In the genomic region with DNA sequence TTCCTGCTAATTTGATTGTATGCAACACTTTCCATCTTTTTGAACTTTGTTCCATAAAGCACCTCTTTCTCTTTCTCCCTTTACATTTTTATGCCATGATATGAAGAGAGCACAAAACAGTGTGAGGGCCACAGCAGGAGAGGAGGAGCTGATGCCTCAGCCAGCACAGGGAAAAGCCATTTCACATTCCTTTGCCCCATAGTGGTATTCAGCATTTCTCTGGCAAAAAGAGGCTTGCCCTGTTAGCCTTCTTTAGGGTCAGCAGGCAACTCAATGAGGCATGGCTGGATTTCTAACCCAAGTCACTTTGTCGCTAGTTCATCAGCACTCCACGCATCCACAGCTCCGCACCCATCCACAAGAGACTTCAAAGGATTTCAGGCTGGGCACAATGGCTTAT, we compare ENCODE assay signal across 1 cellular context.
TF ChIP-seq lines count a peak whose summit lies in the region.

No MANE protein-coding gene starts in this region.

TF ChIP-seq in GM23338, 12 proteins besides CTCF, POLR2A, EP300 and RAD21 (continued from another document):
- TF ChIP-seq, protein P1, sequence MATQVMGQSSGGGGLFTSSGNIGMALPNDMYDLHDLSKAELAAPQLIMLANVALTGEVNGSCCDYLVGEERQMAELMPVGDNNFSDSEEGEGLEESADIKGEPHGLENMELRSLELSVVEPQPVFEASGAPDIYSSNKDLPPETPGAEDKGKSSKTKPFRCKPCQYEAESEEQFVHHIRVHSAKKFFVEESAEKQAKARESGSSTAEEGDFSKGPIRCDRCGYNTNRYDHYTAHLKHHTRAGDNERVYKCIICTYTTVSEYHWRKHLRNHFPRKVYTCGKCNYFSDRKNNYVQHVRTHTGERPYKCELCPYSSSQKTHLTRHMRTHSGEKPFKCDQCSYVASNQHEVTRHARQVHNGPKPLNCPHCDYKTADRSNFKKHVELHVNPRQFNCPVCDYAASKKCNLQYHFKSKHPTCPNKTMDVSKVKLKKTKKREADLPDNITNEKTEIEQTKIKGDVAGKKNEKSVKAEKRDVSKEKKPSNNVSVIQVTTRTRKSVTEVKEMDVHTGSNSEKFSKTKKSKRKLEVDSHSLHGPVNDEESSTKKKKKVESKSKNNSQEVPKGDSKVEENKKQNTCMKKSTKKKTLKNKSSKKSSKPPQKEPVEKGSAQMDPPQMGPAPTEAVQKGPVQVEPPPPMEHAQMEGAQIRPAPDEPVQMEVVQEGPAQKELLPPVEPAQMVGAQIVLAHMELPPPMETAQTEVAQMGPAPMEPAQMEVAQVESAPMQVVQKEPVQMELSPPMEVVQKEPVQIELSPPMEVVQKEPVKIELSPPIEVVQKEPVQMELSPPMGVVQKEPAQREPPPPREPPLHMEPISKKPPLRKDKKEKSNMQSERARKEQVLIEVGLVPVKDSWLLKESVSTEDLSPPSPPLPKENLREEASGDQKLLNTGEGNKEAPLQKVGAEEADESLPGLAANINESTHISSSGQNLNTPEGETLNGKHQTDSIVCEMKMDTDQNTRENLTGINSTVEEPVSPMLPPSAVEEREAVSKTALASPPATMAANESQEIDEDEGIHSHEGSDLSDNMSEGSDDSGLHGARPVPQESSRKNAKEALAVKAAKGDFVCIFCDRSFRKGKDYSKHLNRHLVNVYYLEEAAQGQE (IDR thresholded peaks at IDR 0.05; ENCODE audit: unreplicated experiment) = no peak
- no peak for TF ChIP-seq ZNF331 (CRISPR knock-in tag; IDR thresholded peaks at IDR 0.05; ENCODE audit: low read depth)
- no peak for TF ChIP-seq JUNB (IDR thresholded peaks at IDR 0.05; ENCODE audit: unreplicated experiment)
- TF ChIP-seq, protein P2, sequence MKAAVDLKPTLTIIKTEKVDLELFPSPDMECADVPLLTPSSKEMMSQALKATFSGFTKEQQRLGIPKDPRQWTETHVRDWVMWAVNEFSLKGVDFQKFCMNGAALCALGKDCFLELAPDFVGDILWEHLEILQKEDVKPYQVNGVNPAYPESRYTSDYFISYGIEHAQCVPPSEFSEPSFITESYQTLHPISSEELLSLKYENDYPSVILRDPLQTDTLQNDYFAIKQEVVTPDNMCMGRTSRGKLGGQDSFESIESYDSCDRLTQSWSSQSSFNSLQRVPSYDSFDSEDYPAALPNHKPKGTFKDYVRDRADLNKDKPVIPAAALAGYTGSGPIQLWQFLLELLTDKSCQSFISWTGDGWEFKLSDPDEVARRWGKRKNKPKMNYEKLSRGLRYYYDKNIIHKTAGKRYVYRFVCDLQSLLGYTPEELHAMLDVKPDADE (IDR thresholded peaks at IDR 0.05) = no peak
- no peak for TF ChIP-seq STAT1 (IDR thresholded peaks at IDR 0.05; ENCODE audit: unreplicated experiment)
- no peak for TF ChIP-seq EZH2phosphoT487 (IDR thresholded peaks at IDR 0.05; ENCODE audit: unreplicated experiment)
- no peak for TF ChIP-seq EZH2 (IDR thresholded peaks at IDR 0.05; ENCODE audit: low read depth, unreplicated experiment)
- TF ChIP-seq, protein P3, sequence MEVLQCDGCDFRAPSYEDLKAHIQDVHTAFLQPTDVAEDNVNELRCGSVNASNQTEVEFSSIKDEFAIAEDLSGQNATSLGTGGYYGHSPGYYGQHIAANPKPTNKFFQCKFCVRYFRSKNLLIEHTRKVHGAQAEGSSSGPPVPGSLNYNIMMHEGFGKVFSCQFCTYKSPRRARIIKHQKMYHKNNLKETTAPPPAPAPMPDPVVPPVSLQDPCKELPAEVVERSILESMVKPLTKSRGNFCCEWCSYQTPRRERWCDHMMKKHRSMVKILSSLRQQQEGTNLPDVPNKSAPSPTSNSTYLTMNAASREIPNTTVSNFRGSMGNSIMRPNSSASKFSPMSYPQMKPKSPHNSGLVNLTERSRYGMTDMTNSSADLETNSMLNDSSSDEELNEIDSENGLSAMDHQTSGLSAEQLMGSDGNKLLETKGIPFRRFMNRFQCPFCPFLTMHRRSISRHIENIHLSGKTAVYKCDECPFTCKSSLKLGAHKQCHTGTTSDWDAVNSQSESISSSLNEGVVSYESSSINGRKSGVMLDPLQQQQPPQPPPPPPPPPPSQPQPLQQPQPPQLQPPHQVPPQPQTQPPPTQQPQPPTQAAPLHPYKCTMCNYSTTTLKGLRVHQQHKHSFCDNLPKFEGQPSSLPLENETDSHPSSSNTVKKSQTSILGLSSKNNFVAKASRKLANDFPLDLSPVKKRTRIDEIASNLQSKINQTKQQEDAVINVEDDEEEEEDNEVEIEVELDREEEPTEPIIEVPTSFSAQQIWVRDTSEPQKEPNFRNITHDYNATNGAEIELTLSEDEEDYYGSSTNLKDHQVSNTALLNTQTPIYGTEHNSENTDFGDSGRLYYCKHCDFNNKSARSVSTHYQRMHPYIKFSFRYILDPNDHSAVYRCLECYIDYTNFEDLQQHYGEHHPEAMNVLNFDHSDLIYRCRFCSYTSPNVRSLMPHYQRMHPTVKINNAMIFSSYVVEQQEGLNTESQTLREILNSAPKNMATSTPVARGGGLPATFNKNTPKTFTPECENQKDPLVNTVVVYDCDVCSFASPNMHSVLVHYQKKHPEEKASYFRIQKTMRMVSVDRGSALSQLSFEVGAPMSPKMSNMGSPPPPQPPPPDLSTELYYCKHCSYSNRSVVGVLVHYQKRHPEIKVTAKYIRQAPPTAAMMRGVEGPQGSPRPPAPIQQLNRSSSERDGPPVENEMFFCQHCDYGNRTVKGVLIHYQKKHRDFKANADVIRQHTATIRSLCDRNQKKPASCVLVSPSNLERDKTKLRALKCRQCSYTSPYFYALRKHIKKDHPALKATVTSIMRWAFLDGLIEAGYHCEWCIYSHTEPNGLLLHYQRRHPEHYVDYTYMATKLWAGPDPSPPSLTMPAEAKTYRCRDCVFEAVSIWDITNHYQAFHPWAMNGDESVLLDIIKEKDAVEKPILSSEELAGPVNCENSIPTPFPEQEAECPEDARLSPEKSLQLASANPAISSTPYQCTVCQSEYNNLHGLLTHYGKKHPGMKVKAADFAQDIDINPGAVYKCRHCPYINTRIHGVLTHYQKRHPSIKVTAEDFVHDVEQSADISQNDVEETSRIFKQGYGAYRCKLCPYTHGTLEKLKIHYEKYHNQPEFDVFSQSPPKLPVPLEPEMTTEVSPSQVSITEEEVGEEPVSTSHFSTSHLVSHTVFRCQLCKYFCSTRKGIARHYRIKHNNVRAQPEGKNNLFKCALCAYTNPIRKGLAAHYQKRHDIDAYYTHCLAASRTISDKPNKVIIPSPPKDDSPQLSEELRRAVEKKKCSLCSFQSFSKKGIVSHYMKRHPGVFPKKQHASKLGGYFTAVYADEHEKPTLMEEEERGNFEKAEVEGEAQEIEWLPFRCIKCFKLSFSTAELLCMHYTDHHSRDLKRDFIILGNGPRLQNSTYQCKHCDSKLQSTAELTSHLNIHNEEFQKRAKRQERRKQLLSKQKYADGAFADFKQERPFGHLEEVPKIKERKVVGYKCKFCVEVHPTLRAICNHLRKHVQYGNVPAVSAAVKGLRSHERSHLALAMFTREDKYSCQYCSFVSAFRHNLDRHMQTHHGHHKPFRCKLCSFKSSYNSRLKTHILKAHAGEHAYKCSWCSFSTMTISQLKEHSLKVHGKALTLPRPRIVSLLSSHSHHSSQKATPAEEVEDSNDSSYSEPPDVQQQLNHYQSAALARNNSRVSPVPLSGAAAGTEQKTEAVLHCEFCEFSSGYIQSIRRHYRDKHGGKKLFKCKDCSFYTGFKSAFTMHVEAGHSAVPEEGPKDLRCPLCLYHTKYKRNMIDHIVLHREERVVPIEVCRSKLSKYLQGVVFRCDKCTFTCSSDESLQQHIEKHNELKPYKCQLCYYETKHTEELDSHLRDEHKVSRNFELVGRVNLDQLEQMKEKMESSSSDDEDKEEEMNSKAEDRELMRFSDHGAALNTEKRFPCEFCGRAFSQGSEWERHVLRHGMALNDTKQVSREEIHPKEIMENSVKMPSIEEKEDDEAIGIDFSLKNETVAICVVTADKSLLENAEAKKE (CRISPR knock-in tag; IDR thresholded peaks at IDR 0.05) = no peak
- no peak for TF ChIP-seq POLR2AphosphoS5 (IDR thresholded peaks at IDR 0.05; ENCODE audit: low read depth)
